Comparison of ENCODE assay signal across 1 cellular context in genomic region chr9:136991993-136992818, GRCh38.
TF ChIP-seq lines count a peak whose summit lies in the region.

A gene with protein sequence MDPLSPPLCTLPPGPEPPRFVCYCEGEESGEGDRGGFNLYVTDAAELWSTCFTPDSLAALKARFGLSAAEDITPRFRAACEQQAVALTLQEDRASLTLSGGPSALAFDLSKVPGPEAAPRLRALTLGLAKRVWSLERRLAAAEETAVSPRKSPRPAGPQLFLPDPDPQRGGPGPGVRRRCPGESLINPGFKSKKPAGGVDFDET (plus strand): TSS chr9:136992422. CDS start chr9:136992444, 22 bp downstream.

TF ChIP-seq in IMR-90, 13 proteins besides CTCF, POLR2A, EP300 and RAD21:
- TF ChIP-seq SMC3 (IDR thresholded peaks at IDR 0.05; ENCODE audit: low read depth, low read length) (no peak), NFE2L2 (IDR thresholded peaks at IDR 0.05; ENCODE audit: low read depth, low read length) (no peak), CEBPB (IDR thresholded peaks at IDR 0.05; ENCODE audit: low read depth, low read length) (no peak), MXI1 (IDR thresholded peaks at IDR 0.05; ENCODE audit: borderline replicate concordance, low read depth, low read length) (peak; percentile 72; the same call in 1 of the 2 replicates), RCOR1 (IDR thresholded peaks at IDR 0.05; ENCODE audit: insufficient replicate concordance, low read length) (no peak), MAFK (IDR thresholded peaks at IDR 0.05; ENCODE audit: low read depth, low read length) (no peak), BHLHE40 (IDR thresholded peaks at IDR 0.05; ENCODE audit: low read depth, low read length) (no peak), FOS (IDR thresholded peaks at IDR 0.05; ENCODE audit: low read depth, low read length) (no peak), CHD1 (IDR thresholded peaks at IDR 0.05; ENCODE audit: low read depth, low read length) (no peak), RFX5 (IDR thresholded peaks at IDR 0.05; ENCODE audit: low read depth, low read length) (no peak), MAZ (IDR thresholded peaks at IDR 0.05; ENCODE audit: borderline replicate concordance, low read depth, low read length) (peak; percentile 51; the same call in 1 of the 2 replicates), ELK1 (IDR thresholded peaks at IDR 0.05; ENCODE audit: borderline replicate concordance, low read depth, low read length) (no peak)
- TF ChIP-seq, protein P1, sequence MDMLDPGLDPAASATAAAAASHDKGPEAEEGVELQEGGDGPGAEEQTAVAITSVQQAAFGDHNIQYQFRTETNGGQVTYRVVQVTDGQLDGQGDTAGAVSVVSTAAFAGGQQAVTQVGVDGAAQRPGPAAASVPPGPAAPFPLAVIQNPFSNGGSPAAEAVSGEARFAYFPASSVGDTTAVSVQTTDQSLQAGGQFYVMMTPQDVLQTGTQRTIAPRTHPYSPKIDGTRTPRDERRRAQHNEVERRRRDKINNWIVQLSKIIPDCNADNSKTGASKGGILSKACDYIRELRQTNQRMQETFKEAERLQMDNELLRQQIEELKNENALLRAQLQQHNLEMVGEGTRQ (IDR thresholded peaks at IDR 0.05; ENCODE audit: low read depth, low read length): no peak
